In the genomic region with DNA sequence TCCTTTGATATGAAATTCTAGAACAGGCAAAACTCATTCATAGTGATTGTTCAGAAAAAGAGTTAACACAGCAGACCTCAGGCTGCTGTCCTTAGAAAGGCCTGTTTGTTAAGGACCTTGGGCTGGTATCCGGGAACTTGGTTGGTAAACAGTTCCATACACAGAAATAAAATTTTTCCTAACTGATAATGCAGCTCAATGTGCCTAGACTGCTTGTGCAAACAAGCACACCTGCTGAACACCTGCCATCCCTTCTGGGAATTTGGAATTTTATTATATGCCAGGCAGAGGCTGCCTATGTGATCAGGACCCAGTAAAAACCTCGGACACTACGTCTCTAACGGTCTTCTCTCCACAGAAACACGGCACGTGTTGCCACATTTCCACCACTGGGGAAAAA, we compare ENCODE assay signal across 29 cellular contexts. TPM values are rescaled to one million over a fixed set of nuclear protein-coding genes. Genes with fewer than 3 reads are reported as not detected.
DNase-seq lines count a peak whose midpoint lies in the region; ATAC-seq and TF ChIP-seq lines count a peak whose summit lies in the region.
"Had no signal": no experiment of that assay in that cellular context is flagged by ENCODE, and none has a peak within 500 bp of the region (broad histone marks: within the 10 kb centered on the region; RNA-seq: fewer than 3 reads in every experiment).

No MANE protein-coding gene starts in this region.

- H3K9me3 Mint-ChIP-seq in activated naive CD8-positive, alpha-beta T cell (ENCODE audit: low read depth): no peaks in the 10 kb centered on the region
- H3K9me3 Mint-ChIP-seq in activated naive CD8-positive, alpha-beta T cell treated with anti-CD3 and anti-CD28 coated beads, Interleukin-2, amount 50 U/mL, for 24 hours: no peaks in the 10 kb centered on the region
- H3K9me3 Mint-ChIP-seq in glutamatergic neuron (ENCODE audit: unreplicated experiment): no peaks in the 10 kb centered on the region
- H3K9me3 Mint-ChIP-seq: activated T-cell treated with anti-CD3 and anti-CD28 coated beads, Interleukin-2, amount 50 U/mL, for 72 hours; CD8-positive, alpha-beta memory T cell; central memory CD8-positive, alpha-beta T cell; naive B cell; T-helper 1 cell treated with Interleukin-12 subunit alpha and Interleukin-12 subunit beta and Interleukin-4 antibody, amounts not matched to agents 30 μg/mL and 1 μg/mL, for 36 hours had no signal

- peaks cover 4% of the 10 kb centered on the region for H3K36me3 Mint-ChIP-seq in activated naive CD8-positive, alpha-beta T cell
- H3K36me3 Mint-ChIP-seq in activated naive CD8-positive, alpha-beta T cell treated with anti-CD3 and anti-CD28 coated beads, Interleukin-2, amount 50 U/mL, for 24 hours (ENCODE audit: low read depth): peaks cover 15% of the 10 kb centered on the region
- no peaks in the 10 kb centered on the region for H3K36me3 Mint-ChIP-seq in glutamatergic neuron (ENCODE audit: unreplicated experiment)

- H3K4me1 Mint-ChIP-seq in activated naive CD8-positive, alpha-beta T cell (ENCODE audit: low read depth): peaks cover 60% of the 10 kb centered on the region
- H3K4me1 Mint-ChIP-seq in activated naive CD8-positive, alpha-beta T cell treated with anti-CD3 and anti-CD28 coated beads, Interleukin-2, amount 50 U/mL, for 24 hours: peaks cover 61% of the 10 kb centered on the region
- H3K4me1 Mint-ChIP-seq in glutamatergic neuron (ENCODE audit: low read depth, unreplicated experiment): peaks cover 7% of the 10 kb centered on the region

- H3K27ac Mint-ChIP-seq in activated naive CD8-positive, alpha-beta T cell: peak overlapping the region; percentile 37
- H3K27ac Mint-ChIP-seq in activated naive CD8-positive, alpha-beta T cell treated with anti-CD3 and anti-CD28 coated beads, Interleukin-2, amount 50 U/mL, for 24 hours: no peak overlapping the region
- H3K27ac Mint-ChIP-seq in glutamatergic neuron (ENCODE audit: unreplicated experiment): no peak overlapping the region
- H3K27ac Mint-ChIP-seq: T-helper 1 cell treated with Interleukin-12 subunit alpha and Interleukin-12 subunit beta and Interleukin-4 antibody, amounts not matched to agents 30 μg/mL and 1 μg/mL, for 36 hours had no signal

- no peak for DNase-seq in activated naive CD8-positive, alpha-beta T cell treated with anti-CD3 and anti-CD28 coated beads, Interleukin-2, amount 50 U/mL, for 24 hours
- DNase-seq in NCI-H526 (lab: John Stamatoyannopoulos, UW): peak; percentile 55 to 65
- no peak for DNase-seq in glutamatergic neuron
- DNase-seq in GM10266 (ENCODE audit: extremely low spot score): no peak
- DNase-seq in amniotic stem cell (lab: John Stamatoyannopoulos, UW): no peak
- DNase-seq: activated CD4-positive, alpha-beta T cell treated with anti-CD3 and anti-CD28 coated beads, Interleukin-2, amount 50 U/mL, for 48 hours; activated CD4-positive, CD25-positive, alpha-beta regulatory T cell treated with anti-CD3 and anti-CD28 coated beads, Interleukin-2, amount 50 U/mL, for 72 hours; activated T-cell treated with anti-CD3 and anti-CD28 coated beads, Interleukin-2, amount 50 U/mL, for 72 hours; BE2C; CD8-positive, alpha-beta memory T cell; DMS 273 treated with DMSO at 0.1 percent for 48 hours; esophagus squamous epithelium; foreskin melanocyte; kidney; naive B cell; NCI-H1694 treated with DMSO at 0.1 percent for 48 hours; NCI-H2227 treated with DMSO at 0.1 percent for 48 hours; NK-92 treated with Interleukin-12 subunit alpha and Interleukin-12 subunit beta, amount 100 ng/mL, for 24 hours; PC-3; right lobe of liver; SK-N-SH; stimulated activated CD4-positive, alpha-beta T cell treated with anti-CD3 and anti-CD28 coated beads, Interleukin-12 subunit alpha, Interleukin-12 subunit beta, amount 100 ng/mL, for 4 hours; stimulated activated CD4-positive, alpha-beta T cell treated with anti-CD3 and anti-CD28 coated beads, Interleukin-2, amount 100 ng/mL, for 48 hours; thyroid gland had no signal

- no peak for TF ChIP-seq CTCF in glutamatergic neuron (IDR thresholded peaks at IDR 0.05; ENCODE audit: partially characterized antibody, unreplicated experiment)
- TF ChIP-seq CTCF in GM10266 (IDR thresholded peaks at IDR 0.05; ENCODE audit: control insufficient read depth, insufficient read depth, low read depth, missing control alignments): no peak

- H3K27me3 Mint-ChIP-seq in activated naive CD8-positive, alpha-beta T cell: no peaks in the 10 kb centered on the region
- H3K27me3 Mint-ChIP-seq in activated naive CD8-positive, alpha-beta T cell treated with anti-CD3 and anti-CD28 coated beads, Interleukin-2, amount 50 U/mL, for 24 hours: no peaks in the 10 kb centered on the region
- no peaks in the 10 kb centered on the region for H3K27me3 Mint-ChIP-seq in glutamatergic neuron (ENCODE audit: unreplicated experiment)
- H3K27me3 Mint-ChIP-seq: CD8-positive, alpha-beta memory T cell; central memory CD8-positive, alpha-beta T cell; naive B cell had no signal

- no peak overlapping the region for H3K4me3 Mint-ChIP-seq in activated naive CD8-positive, alpha-beta T cell
- H3K4me3 Mint-ChIP-seq in activated naive CD8-positive, alpha-beta T cell treated with anti-CD3 and anti-CD28 coated beads, Interleukin-2, amount 50 U/mL, for 24 hours: no peak overlapping the region
- peak overlapping the region; percentile 14 for H3K4me3 Mint-ChIP-seq in glutamatergic neuron (ENCODE audit: unreplicated experiment)
- H3K4me3 Mint-ChIP-seq: activated T-cell treated with anti-CD3 and anti-CD28 coated beads, Interleukin-2, amount 50 U/mL, for 72 hours; CD8-positive, alpha-beta memory T cell; central memory CD8-positive, alpha-beta T cell; naive B cell; T-helper 1 cell treated with Interleukin-12 subunit alpha and Interleukin-12 subunit beta and Interleukin-4 antibody, amounts not matched to agents 30 μg/mL and 1 μg/mL, for 36 hours had no signal

- no peak for ATAC-seq in activated naive CD8-positive, alpha-beta T cell treated with anti-CD3 and anti-CD28 coated beads, Interleukin-2, amount 50 U/mL, for 24 hours
- ATAC-seq in GM21619 (IDR thresholded peaks at IDR 0.05; ENCODE audit: unreplicated experiment): no peak
- ATAC-seq: activated T-cell treated with anti-CD3 and anti-CD28 coated beads, Interleukin-2, amount 50 U/mL, for 72 hours; HCT116; PC-3 had no signal

RNA-seq across cellular contexts. Expression of a gene that starts 11.5 kb away (rescaled TPM):
- 32.2 TPM for total RNA-seq in glutamatergic neuron (ENCODE audit: unreplicated experiment)

RNA-seq across cellular contexts. Expression of a gene that starts 11.7 kb away (rescaled TPM):
- total RNA-seq in glutamatergic neuron (ENCODE audit: unreplicated experiment): 14.8 TPM

Comparison
In these comparisons a context has a peak if more than half of its experiments do, and no peak if none do; other contexts are left out.
1. DNase-seq: peak in NCI-H526 (2 of 2); none in activated naive CD8-positive, alpha-beta T cell treated with anti-CD3 and anti-CD28 coated beads, Interleukin-2, amount 50 U/mL, for 24 hours (single experiment), glutamatergic neuron (single experiment), GM10266 (single experiment) and amniotic stem cell (single experiment).